ENCODE assay signal across 8 cellular contexts in the genomic region with DNA sequence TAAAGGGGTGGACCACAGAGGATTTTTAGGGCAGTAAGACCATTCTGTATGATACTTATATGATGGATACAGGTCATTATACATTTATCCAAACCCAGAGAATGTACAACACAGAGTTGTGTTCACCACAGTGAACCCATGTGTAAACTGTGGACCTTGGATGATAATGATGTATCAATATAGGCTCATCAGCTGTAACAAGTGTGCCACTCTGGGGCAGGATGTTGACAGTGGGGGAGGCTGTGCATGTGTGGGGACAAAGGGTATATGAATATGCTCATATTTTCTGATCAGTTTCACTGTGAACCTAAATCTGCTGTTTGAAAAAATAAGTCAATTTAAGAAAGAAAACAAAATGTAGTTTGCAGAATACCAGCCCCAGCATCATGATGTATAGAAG.
"Had no signal": no experiment of that assay in that cellular context is flagged by ENCODE, and none has a peak within 500 bp of the region (broad histone marks: within the 10 kb centered on the region; RNA-seq: fewer than 3 reads in every experiment).

No MANE protein-coding gene starts in this region.

- H3K4me3 ChIP-seq: GM12878 had no signal

- FAIRE-seq: G401.6, GM12878, GM12891, GM12892, GM18507, GM19239 had no signal

- DNase-seq: GDM1, GF-D8 had no signal

- ATAC-seq: GM12878 had no signal
